Comparison of ENCODE assay signal across 19 cellular contexts in the genomic region with DNA sequence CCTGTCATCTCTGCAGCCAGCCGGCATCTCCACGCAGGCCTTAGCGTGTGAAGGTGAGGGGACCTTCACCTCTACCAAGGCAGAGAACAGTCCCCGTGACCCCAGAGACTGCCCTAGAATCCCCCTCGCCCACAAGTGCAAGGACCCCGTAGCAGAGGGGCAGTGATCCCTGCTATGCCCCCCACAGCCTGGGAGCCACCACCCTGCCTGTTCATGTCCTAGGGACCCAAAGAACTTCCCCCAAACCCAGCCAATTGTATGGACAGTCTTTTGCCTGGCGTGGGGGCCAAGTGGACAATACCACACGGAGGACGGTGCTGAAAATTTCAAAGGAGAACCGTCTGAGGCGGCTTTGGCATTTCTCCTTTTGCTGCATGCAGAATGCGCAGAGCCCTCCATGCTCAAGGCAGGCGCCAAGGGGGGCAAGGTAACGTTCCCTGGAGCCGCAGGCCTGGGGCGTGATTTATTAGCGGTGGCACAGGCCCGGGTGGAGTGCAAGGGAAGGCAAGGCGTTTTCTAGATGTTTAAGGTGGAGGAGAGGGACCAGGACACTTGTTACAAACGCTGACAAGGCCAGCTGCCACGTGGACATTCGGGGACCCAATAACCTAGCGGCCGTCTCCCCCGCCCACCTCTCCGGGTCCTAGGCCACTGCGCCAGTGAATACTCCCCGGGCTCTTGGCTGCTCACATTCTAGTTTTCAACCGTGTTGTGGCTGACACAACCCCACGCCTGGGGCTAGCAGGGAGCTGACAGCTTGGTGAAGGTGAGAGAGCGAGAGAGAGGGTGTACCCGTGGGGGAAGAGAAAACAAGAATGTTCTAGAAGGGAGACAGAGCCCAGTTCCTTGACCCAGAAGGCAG.
"Had no signal": no experiment of that assay in that cellular context is flagged by ENCODE, and none has a peak within 500 bp of the region (broad histone marks: within the 10 kb centered on the region; RNA-seq: fewer than 3 reads in every experiment).

No MANE protein-coding gene starts in this region.

- H3K4me1 ChIP-seq: parathyroid adenoma had no signal

- H3K9me3 ChIP-seq: stomach, upper lobe of left lung had no signal

- H3K36me3 ChIP-seq: stomach, upper lobe of left lung had no signal

- H3K27me3 ChIP-seq: upper lobe of left lung had no signal

- ATAC-seq: activated CD4-positive, alpha-beta T cell treated with anti-CD3 and anti-CD28 coated beads for 36 hours; esophagus mucosa; left ventricle myocardium superior; natural killer cell; right cardiac atrium; stimulated activated memory B cell treated with anti-CD40 and anti-IgM and Interleukin-4, amounts not matched to agents 10 μg/mL and 1 μg/mL and 100 μg/mL, for 72 hours; WTC11 had no signal

- H3K27ac ChIP-seq: hepatocyte, parathyroid adenoma, stomach, upper lobe of left lung had no signal

- DNase-seq: activated CD4-positive, alpha-beta T cell treated with anti-CD3 and anti-CD28 coated beads for 36 hours; activated CD4-positive, alpha-beta T cell treated with anti-CD3 and anti-CD28 coated beads, Interleukin-2, amount 50 U/mL, for 4 hours; activated gamma-delta T cell treated with Interleukin-2 at 50 U/mL for 16 hours; anterior cingulate cortex; effector CD8-positive, alpha-beta T cell; glutamatergic neuron; left ventricle myocardium superior; mammary epithelial cell; natural killer cell; right cardiac atrium; small intestine; stomach; T1000 had no signal

- H3K4me3 ChIP-seq: hepatocyte, stomach, upper lobe of left lung had no signal
